1 cellular context compared by ENCODE assay signal in genomic region chr13:84086847-84087162, GRCh38.
TF ChIP-seq lines count a peak whose summit lies in the region.

No MANE protein-coding gene starts in this region.

TF ChIP-seq in WTC11, 78 proteins besides CTCF, POLR2A, EP300 and RAD21 (continued from another document):
- TF ChIP-seq ZNF281 (CRISPR knock-in tag; IDR thresholded peaks at IDR 0.05) (no peak), HMGXB4 (CRISPR knock-in tag; IDR thresholded peaks at IDR 0.05) (no peak), ZNF317 (CRISPR knock-in tag; IDR thresholded peaks at IDR 0.05; ENCODE audit: borderline replicate concordance, low read depth) (no peak), TP53 (CRISPR knock-in tag; IDR thresholded peaks at IDR 0.05) (no peak), NFATC4 (CRISPR knock-in tag; IDR thresholded peaks at IDR 0.05) (no peak), CBFB (CRISPR knock-in tag; IDR thresholded peaks at IDR 0.05; ENCODE audit: low read depth) (no peak), ZNF671 (CRISPR knock-in tag; IDR thresholded peaks at IDR 0.05) (no peak), ZNF121 (CRISPR knock-in tag; IDR thresholded peaks at IDR 0.05) (no peak)
- TF ChIP-seq, protein P1, sequence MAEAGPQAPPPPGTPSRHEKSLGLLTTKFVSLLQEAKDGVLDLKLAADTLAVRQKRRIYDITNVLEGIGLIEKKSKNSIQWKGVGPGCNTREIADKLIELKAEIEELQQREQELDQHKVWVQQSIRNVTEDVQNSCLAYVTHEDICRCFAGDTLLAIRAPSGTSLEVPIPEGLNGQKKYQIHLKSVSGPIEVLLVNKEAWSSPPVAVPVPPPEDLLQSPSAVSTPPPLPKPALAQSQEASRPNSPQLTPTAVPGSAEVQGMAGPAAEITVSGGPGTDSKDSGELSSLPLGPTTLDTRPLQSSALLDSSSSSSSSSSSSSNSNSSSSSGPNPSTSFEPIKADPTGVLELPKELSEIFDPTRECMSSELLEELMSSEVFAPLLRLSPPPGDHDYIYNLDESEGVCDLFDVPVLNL (CRISPR knock-in tag; IDR thresholded peaks at IDR 0.05; ENCODE audit: borderline replicate concordance, low read depth): no peak
- TF ChIP-seq, protein P2, sequence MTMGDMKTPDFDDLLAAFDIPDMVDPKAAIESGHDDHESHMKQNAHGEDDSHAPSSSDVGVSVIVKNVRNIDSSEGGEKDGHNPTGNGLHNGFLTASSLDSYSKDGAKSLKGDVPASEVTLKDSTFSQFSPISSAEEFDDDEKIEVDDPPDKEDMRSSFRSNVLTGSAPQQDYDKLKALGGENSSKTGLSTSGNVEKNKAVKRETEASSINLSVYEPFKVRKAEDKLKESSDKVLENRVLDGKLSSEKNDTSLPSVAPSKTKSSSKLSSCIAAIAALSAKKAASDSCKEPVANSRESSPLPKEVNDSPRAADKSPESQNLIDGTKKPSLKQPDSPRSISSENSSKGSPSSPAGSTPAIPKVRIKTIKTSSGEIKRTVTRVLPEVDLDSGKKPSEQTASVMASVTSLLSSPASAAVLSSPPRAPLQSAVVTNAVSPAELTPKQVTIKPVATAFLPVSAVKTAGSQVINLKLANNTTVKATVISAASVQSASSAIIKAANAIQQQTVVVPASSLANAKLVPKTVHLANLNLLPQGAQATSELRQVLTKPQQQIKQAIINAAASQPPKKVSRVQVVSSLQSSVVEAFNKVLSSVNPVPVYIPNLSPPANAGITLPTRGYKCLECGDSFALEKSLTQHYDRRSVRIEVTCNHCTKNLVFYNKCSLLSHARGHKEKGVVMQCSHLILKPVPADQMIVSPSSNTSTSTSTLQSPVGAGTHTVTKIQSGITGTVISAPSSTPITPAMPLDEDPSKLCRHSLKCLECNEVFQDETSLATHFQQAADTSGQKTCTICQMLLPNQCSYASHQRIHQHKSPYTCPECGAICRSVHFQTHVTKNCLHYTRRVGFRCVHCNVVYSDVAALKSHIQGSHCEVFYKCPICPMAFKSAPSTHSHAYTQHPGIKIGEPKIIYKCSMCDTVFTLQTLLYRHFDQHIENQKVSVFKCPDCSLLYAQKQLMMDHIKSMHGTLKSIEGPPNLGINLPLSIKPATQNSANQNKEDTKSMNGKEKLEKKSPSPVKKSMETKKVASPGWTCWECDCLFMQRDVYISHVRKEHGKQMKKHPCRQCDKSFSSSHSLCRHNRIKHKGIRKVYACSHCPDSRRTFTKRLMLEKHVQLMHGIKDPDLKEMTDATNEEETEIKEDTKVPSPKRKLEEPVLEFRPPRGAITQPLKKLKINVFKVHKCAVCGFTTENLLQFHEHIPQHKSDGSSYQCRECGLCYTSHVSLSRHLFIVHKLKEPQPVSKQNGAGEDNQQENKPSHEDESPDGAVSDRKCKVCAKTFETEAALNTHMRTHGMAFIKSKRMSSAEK (CRISPR knock-in tag; IDR thresholded peaks at IDR 0.05; ENCODE audit: borderline replicate concordance): no peak
- TF ChIP-seq, protein P3, sequence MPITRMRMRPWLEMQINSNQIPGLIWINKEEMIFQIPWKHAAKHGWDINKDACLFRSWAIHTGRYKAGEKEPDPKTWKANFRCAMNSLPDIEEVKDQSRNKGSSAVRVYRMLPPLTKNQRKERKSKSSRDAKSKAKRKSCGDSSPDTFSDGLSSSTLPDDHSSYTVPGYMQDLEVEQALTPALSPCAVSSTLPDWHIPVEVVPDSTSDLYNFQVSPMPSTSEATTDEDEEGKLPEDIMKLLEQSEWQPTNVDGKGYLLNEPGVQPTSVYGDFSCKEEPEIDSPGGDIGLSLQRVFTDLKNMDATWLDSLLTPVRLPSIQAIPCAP (CRISPR knock-in tag; IDR thresholded peaks at IDR 0.05): no peak
- TF ChIP-seq, protein P4, sequence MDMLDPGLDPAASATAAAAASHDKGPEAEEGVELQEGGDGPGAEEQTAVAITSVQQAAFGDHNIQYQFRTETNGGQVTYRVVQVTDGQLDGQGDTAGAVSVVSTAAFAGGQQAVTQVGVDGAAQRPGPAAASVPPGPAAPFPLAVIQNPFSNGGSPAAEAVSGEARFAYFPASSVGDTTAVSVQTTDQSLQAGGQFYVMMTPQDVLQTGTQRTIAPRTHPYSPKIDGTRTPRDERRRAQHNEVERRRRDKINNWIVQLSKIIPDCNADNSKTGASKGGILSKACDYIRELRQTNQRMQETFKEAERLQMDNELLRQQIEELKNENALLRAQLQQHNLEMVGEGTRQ (CRISPR knock-in tag; IDR thresholded peaks at IDR 0.05): no peak
- TF ChIP-seq, protein P5, sequence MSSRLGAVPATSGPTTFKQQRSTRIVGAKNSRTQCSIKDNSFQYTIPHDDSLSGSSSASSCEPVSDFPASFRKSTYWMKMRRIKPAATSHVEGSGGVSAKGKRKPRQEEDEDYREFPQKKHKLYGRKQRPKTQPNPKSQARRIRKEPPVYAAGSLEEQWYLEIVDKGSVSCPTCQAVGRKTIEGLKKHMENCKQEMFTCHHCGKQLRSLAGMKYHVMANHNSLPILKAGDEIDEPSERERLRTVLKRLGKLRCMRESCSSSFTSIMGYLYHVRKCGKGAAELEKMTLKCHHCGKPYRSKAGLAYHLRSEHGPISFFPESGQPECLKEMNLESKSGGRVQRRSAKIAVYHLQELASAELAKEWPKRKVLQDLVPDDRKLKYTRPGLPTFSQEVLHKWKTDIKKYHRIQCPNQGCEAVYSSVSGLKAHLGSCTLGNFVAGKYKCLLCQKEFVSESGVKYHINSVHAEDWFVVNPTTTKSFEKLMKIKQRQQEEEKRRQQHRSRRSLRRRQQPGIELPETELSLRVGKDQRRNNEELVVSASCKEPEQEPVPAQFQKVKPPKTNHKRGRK (CRISPR knock-in tag; IDR thresholded peaks at IDR 0.05; ENCODE audit: borderline replicate concordance): no peak
- TF ChIP-seq, protein P6, sequence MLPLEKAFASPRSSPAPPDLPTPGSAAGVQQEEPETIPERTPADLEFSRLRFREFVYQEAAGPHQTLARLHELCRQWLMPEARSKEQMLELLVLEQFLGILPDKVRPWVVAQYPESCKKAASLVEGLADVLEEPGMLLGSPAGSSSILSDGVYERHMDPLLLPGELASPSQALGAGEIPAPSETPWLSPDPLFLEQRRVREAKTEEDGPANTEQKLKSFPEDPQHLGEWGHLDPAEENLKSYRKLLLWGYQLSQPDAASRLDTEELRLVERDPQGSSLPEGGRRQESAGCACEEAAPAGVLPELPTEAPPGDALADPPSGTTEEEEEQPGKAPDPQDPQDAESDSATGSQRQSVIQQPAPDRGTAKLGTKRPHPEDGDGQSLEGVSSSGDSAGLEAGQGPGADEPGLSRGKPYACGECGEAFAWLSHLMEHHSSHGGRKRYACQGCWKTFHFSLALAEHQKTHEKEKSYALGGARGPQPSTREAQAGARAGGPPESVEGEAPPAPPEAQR (CRISPR knock-in tag; IDR thresholded peaks at IDR 0.05): no peak
